23 cellular contexts compared by ENCODE assay signal in genomic region chr7:154183946-154184345, GRCh38.
"Had no signal": no experiment of that assay in that cellular context is flagged by ENCODE, and none has a peak within 500 bp of the region (broad histone marks: within the 10 kb centered on the region; RNA-seq: fewer than 3 reads in every experiment).

No MANE protein-coding gene starts in this region.

- H3K9me3 ChIP-seq: adrenal gland, body of pancreas, breast epithelium had no signal

- H3K4me1 ChIP-seq: adrenal gland, body of pancreas, breast epithelium had no signal

- H3K9ac ChIP-seq: KMS-11 had no signal

- H3K27ac ChIP-seq: adrenal gland, body of pancreas, breast epithelium, KMS-11, PC-9, RWPE1 had no signal

- H3K36me3 ChIP-seq: adrenal gland, breast epithelium had no signal

- H3K27me3 ChIP-seq: adrenal gland had no signal

- H3K4me3 ChIP-seq: adrenal gland, body of pancreas, breast epithelium, PC-9 had no signal

- DNase-seq: activated CD4-positive, alpha-beta T cell treated with anti-CD3 and anti-CD28 coated beads for 36 hours; activated CD4-positive, alpha-beta T cell treated with anti-CD3 and anti-CD28 coated beads, Interleukin-2, amount 10 ng/mL, durations not matched to agents 7 days and 5 days; activated CD4-positive, alpha-beta T cell treated with anti-CD3 and anti-CD28 coated beads, Interleukin-2, amount 50 U/mL, for 48 hours; activated CD8-positive, alpha-beta T cell treated with anti-CD3 and anti-CD28 coated beads, Interleukin-2, amount 10 ng/mL, durations not matched to agents 7 days and 5 days; activated gamma-delta T cell; activated naive CD4-positive, alpha-beta T cell treated with anti-CD3 and anti-CD28 coated beads for 36 hours; activated T-cell treated with anti-CD3 and anti-CD28 coated beads, Interleukin-2, amount 50 U/mL, for 24 hours; adrenal gland; body of pancreas; MM.1S; NCI-H1092 treated with DMSO at 0.1 percent for 48 hours; NCI-H1417; NCI-H1694; NCI-H2029; NCI-H345; NCI-H524 treated with DMSO at 0.1 percent for 48 hours; NCI-H748 treated with DMSO at 0.1 percent for 48 hours; NK-92 treated with Interleukin-12 subunit alpha and Interleukin-12 subunit beta, amount 100 ng/mL, for 24 hours; PC-9; SIG-M5 had no signal
